1 cellular context compared by ENCODE assay signal in genomic region chr15:64651573-64652260, GRCh38.
TF ChIP-seq lines count a peak whose summit lies in the region.

No MANE protein-coding gene starts in this region.

TF ChIP-seq in HepG2, 621 proteins besides CTCF, POLR2A, EP300 and RAD21 (continued from another document and continues in another):
- TF ChIP-seq EED (CRISPR knock-in tag; IDR thresholded peaks at IDR 0.05) (no peak), POLR2AphosphoS5 (IDR thresholded peaks at IDR 0.05; ENCODE audit: low read depth, low read length) (no peak), GMEB2 (CRISPR knock-in tag; IDR thresholded peaks at IDR 0.05; ENCODE audit: low read depth) (no peak), RXRB (CRISPR knock-in tag; IDR thresholded peaks at IDR 0.05; ENCODE audit: borderline replicate concordance) (peak; percentile 86), EEA1 (CRISPR knock-in tag; IDR thresholded peaks at IDR 0.05; ENCODE audit: borderline replicate concordance) (no peak), ZBED4 (CRISPR knock-in tag; IDR thresholded peaks at IDR 0.05; ENCODE audit: borderline replicate concordance) (no peak), PAWR (CRISPR knock-in tag; IDR thresholded peaks at IDR 0.05; ENCODE audit: borderline replicate concordance) (no peak), TERF1 (CRISPR knock-in tag; IDR thresholded peaks at IDR 0.05) (no peak), NR2F6 (IDR thresholded peaks at IDR 0.05) (peak; percentile 56), NR2F6 (CRISPR knock-in tag; IDR thresholded peaks at IDR 0.05) (peak; percentile 77), E2F5 (CRISPR knock-in tag; conservative IDR thresholded peaks at IDR 0.05) (no peak), TFDP2 (CRISPR knock-in tag; IDR thresholded peaks at IDR 0.05) (no peak), HNF1B (CRISPR knock-in tag; IDR thresholded peaks at IDR 0.05) (peak; percentile 84), ZFP36L2 (CRISPR knock-in tag; IDR thresholded peaks at IDR 0.05) (no peak), KMT2B (CRISPR knock-in tag; IDR thresholded peaks at IDR 0.05) (no peak; the same call in 1 of the 2 replicates), ZNF878 (CRISPR knock-in tag; IDR thresholded peaks at IDR 0.05) (no peak; the same call in 1 of the 2 replicates), REL (CRISPR knock-in tag; conservative IDR thresholded peaks at IDR 0.05) (no peak), MED13 (CRISPR knock-in tag; IDR thresholded peaks at IDR 0.05) (no peak), HHEX (CRISPR knock-in tag; IDR thresholded peaks at IDR 0.05) (no peak), PHF20 (CRISPR knock-in tag; IDR thresholded peaks at IDR 0.05) (no peak), ZXDC (CRISPR knock-in tag; IDR thresholded peaks at IDR 0.05) (no peak), NCOA2 (CRISPR knock-in tag; IDR thresholded peaks at IDR 0.05) (0 out of 2 replicates have a peak, but pooled peaks have one; percentile 28), DMAP1 (CRISPR knock-in tag; IDR thresholded peaks at IDR 0.05) (no peak), LBX2 (CRISPR knock-in tag; IDR thresholded peaks at IDR 0.05; ENCODE audit: borderline replicate concordance) (no peak), ZBTB7B (CRISPR knock-in tag; IDR thresholded peaks at IDR 0.05) (no peak), PRDM10 (CRISPR knock-in tag; IDR thresholded peaks at IDR 0.05; ENCODE audit: low read depth) (no peak; the same call in 1 of the 2 replicates), KLF11 (CRISPR knock-in tag; IDR thresholded peaks at IDR 0.05) (no peak), ZNF644 (CRISPR knock-in tag; IDR thresholded peaks at IDR 0.05; ENCODE audit: low read depth) (no peak), ZNF354B (CRISPR knock-in tag; IDR thresholded peaks at IDR 0.05) (no peak), FOXC1 (CRISPR knock-in tag; IDR thresholded peaks at IDR 0.05; ENCODE audit: borderline replicate concordance) (no peak), ATF4 (CRISPR knock-in tag; IDR thresholded peaks at IDR 0.05) (no peak), ZNF382 (CRISPR knock-in tag; IDR thresholded peaks at IDR 0.05; ENCODE audit: borderline replicate concordance) (no peak), MLLT10 (CRISPR knock-in tag; IDR thresholded peaks at IDR 0.05) (no peak), ZNF616 (CRISPR knock-in tag; IDR thresholded peaks at IDR 0.05; ENCODE audit: low read depth) (no peak), ZNF432 (CRISPR knock-in tag; IDR thresholded peaks at IDR 0.05; ENCODE audit: borderline replicate concordance) (no peak), SIX1 (CRISPR knock-in tag; IDR thresholded peaks at IDR 0.05; ENCODE audit: borderline replicate concordance) (peak; percentile 34; the same call in 1 of the 2 replicates), ZNF264 (CRISPR knock-in tag; IDR thresholded peaks at IDR 0.05) (no peak), IRF1 (CRISPR knock-in tag; IDR thresholded peaks at IDR 0.05; ENCODE audit: low read depth) (no peak), IRX3 (CRISPR knock-in tag; IDR thresholded peaks at IDR 0.05; ENCODE audit: borderline replicate concordance, low read depth) (no peak), ZBTB33 (CRISPR knock-in tag; IDR thresholded peaks at IDR 0.05) (no peak)
